In genomic region chr17:34487616-34488015, GRCh38 we compare ENCODE assay signal across 1 cellular context.
TF ChIP-seq lines count a peak whose summit lies in the region.

No MANE protein-coding gene starts in this region.

TF ChIP-seq in WTC11, 78 proteins besides CTCF, POLR2A, EP300 and RAD21 (continued from another document):
- TF ChIP-seq, protein P1, sequence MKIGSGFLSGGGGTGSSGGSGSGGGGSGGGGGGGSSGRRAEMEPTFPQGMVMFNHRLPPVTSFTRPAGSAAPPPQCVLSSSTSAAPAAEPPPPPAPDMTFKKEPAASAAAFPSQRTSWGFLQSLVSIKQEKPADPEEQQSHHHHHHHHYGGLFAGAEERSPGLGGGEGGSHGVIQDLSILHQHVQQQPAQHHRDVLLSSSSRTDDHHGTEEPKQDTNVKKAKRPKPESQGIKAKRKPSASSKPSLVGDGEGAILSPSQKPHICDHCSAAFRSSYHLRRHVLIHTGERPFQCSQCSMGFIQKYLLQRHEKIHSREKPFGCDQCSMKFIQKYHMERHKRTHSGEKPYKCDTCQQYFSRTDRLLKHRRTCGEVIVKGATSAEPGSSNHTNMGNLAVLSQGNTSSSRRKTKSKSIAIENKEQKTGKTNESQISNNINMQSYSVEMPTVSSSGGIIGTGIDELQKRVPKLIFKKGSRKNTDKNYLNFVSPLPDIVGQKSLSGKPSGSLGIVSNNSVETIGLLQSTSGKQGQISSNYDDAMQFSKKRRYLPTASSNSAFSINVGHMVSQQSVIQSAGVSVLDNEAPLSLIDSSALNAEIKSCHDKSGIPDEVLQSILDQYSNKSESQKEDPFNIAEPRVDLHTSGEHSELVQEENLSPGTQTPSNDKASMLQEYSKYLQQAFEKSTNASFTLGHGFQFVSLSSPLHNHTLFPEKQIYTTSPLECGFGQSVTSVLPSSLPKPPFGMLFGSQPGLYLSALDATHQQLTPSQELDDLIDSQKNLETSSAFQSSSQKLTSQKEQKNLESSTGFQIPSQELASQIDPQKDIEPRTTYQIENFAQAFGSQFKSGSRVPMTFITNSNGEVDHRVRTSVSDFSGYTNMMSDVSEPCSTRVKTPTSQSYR (CRISPR knock-in tag; IDR thresholded peaks at IDR 0.05), result no peak
- no peak for TF ChIP-seq NFE2L1 (CRISPR knock-in tag; IDR thresholded peaks at IDR 0.05)
- TF ChIP-seq TCF7 (CRISPR knock-in tag; IDR thresholded peaks at IDR 0.05; ENCODE audit: low read depth), result no peak
- TF ChIP-seq ZBTB43 (CRISPR knock-in tag; IDR thresholded peaks at IDR 0.05), result no peak
